Comparison of ENCODE assay signal across 1 cellular context in the genomic region with DNA sequence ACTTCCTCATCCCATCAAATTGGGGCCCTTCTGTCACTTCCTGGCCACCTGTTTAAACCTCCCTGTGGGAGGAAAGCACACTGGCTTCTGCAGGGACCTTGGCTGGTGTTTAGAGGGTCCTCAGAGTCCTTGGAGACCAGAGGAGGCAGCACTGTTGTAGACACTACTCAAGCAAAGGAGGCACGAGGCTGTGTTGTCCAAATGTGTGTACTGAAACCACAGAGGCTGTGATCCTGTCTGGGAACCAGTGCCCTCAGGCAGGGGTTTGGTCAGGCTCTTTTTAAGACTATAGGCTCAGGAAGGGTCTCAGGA.
TF ChIP-seq lines count a peak whose summit lies in the region.

No MANE protein-coding gene starts in this region.

TF ChIP-seq in GM23338, 12 proteins besides CTCF, POLR2A, EP300 and RAD21 (continued from another document):
- TF ChIP-seq, protein P1, sequence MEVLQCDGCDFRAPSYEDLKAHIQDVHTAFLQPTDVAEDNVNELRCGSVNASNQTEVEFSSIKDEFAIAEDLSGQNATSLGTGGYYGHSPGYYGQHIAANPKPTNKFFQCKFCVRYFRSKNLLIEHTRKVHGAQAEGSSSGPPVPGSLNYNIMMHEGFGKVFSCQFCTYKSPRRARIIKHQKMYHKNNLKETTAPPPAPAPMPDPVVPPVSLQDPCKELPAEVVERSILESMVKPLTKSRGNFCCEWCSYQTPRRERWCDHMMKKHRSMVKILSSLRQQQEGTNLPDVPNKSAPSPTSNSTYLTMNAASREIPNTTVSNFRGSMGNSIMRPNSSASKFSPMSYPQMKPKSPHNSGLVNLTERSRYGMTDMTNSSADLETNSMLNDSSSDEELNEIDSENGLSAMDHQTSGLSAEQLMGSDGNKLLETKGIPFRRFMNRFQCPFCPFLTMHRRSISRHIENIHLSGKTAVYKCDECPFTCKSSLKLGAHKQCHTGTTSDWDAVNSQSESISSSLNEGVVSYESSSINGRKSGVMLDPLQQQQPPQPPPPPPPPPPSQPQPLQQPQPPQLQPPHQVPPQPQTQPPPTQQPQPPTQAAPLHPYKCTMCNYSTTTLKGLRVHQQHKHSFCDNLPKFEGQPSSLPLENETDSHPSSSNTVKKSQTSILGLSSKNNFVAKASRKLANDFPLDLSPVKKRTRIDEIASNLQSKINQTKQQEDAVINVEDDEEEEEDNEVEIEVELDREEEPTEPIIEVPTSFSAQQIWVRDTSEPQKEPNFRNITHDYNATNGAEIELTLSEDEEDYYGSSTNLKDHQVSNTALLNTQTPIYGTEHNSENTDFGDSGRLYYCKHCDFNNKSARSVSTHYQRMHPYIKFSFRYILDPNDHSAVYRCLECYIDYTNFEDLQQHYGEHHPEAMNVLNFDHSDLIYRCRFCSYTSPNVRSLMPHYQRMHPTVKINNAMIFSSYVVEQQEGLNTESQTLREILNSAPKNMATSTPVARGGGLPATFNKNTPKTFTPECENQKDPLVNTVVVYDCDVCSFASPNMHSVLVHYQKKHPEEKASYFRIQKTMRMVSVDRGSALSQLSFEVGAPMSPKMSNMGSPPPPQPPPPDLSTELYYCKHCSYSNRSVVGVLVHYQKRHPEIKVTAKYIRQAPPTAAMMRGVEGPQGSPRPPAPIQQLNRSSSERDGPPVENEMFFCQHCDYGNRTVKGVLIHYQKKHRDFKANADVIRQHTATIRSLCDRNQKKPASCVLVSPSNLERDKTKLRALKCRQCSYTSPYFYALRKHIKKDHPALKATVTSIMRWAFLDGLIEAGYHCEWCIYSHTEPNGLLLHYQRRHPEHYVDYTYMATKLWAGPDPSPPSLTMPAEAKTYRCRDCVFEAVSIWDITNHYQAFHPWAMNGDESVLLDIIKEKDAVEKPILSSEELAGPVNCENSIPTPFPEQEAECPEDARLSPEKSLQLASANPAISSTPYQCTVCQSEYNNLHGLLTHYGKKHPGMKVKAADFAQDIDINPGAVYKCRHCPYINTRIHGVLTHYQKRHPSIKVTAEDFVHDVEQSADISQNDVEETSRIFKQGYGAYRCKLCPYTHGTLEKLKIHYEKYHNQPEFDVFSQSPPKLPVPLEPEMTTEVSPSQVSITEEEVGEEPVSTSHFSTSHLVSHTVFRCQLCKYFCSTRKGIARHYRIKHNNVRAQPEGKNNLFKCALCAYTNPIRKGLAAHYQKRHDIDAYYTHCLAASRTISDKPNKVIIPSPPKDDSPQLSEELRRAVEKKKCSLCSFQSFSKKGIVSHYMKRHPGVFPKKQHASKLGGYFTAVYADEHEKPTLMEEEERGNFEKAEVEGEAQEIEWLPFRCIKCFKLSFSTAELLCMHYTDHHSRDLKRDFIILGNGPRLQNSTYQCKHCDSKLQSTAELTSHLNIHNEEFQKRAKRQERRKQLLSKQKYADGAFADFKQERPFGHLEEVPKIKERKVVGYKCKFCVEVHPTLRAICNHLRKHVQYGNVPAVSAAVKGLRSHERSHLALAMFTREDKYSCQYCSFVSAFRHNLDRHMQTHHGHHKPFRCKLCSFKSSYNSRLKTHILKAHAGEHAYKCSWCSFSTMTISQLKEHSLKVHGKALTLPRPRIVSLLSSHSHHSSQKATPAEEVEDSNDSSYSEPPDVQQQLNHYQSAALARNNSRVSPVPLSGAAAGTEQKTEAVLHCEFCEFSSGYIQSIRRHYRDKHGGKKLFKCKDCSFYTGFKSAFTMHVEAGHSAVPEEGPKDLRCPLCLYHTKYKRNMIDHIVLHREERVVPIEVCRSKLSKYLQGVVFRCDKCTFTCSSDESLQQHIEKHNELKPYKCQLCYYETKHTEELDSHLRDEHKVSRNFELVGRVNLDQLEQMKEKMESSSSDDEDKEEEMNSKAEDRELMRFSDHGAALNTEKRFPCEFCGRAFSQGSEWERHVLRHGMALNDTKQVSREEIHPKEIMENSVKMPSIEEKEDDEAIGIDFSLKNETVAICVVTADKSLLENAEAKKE (CRISPR knock-in tag; IDR thresholded peaks at IDR 0.05), result no peak
- TF ChIP-seq, protein P2, sequence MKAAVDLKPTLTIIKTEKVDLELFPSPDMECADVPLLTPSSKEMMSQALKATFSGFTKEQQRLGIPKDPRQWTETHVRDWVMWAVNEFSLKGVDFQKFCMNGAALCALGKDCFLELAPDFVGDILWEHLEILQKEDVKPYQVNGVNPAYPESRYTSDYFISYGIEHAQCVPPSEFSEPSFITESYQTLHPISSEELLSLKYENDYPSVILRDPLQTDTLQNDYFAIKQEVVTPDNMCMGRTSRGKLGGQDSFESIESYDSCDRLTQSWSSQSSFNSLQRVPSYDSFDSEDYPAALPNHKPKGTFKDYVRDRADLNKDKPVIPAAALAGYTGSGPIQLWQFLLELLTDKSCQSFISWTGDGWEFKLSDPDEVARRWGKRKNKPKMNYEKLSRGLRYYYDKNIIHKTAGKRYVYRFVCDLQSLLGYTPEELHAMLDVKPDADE (IDR thresholded peaks at IDR 0.05), result no peak
- no peak for TF ChIP-seq NANOG (IDR thresholded peaks at IDR 0.05; ENCODE audit: borderline replicate concordance)
- no peak for TF ChIP-seq JUNB (IDR thresholded peaks at IDR 0.05; ENCODE audit: unreplicated experiment)
